Comparison of ENCODE assay signal across 8 cellular contexts in genomic region chr4:67545996-67546356, GRCh38. TPM values are rescaled to one million over a fixed set of nuclear protein-coding genes. Genes with fewer than 3 reads are reported as not detected.
DNase-seq lines count a peak whose midpoint lies in the region; ATAC-seq and TF ChIP-seq lines count a peak whose summit lies in the region.

No MANE protein-coding gene starts in this region.

- no peak for DNase-seq in activated naive CD4-positive, alpha-beta T cell treated with anti-CD3 and anti-CD28 coated beads for 36 hours
- no peak for DNase-seq in activated naive CD4-positive, alpha-beta T cell treated with Interleukin-2 at 50 U/mL for 16 hours
- DNase-seq in immature natural killer cell (no peak), tibial artery (no peak)
- DNase-seq in effector CD4-positive, alpha-beta T cell: no peak

- peaks cover 0 to 36% (median 4%) of the 10 kb centered on the region in 4 donors for H3K4me1 ChIP-seq in tibial artery

- H3K4me3 ChIP-seq in tibial artery: peak overlapping the region; percentile 72 to 82

- H3K27me3 Mint-ChIP-seq in activated naive CD4-positive, alpha-beta T cell treated with anti-CD3 and anti-CD28 coated beads for 36 hours (ENCODE audit: low read depth): no peaks in the 10 kb centered on the region
- H3K27me3 Mint-ChIP-seq in immature natural killer cell (ENCODE audit: low read depth in 3 of 3): peaks cover 4 to 8% (median 6%) of the 10 kb centered on the region in 3 donors

- H3K36me3 Mint-ChIP-seq in activated naive CD4-positive, alpha-beta T cell treated with anti-CD3 and anti-CD28 coated beads for 36 hours (ENCODE audit: low read depth): peaks cover 25% of the 10 kb centered on the region
- H3K36me3 Mint-ChIP-seq in immature natural killer cell: peaks cover 0 to under 1% (median 0%) of the 10 kb centered on the region in 3 donors

- ATAC-seq in HG02870 (IDR thresholded peaks at IDR 0.05; ENCODE audit: unreplicated experiment) (no peak), HG02840 (IDR thresholded peaks at IDR 0.05; ENCODE audit: low FRiP score, unreplicated experiment) (no peak)

- intact Hi-C loops in activated naive CD4-positive, alpha-beta T cell treated with anti-CD3 and anti-CD28 coated beads for 36 hours (cut with micrococcal nuclease): loop anchor here (1.0 to 10.0 kb wide), 7 partner anchors 12 to 899 kb away; partner anchors contain the start of genes STAP1, TMPRSS11E, UBA6 and YTHDC1
- intact Hi-C loops in tibial artery (cut with DNase I; ENCODE audit: low total_unique reads): loop anchor here (2.0 kb wide), 1 partner anchor 155 kb away; the partner anchor contains the start of gene UBA6

- TF ChIP-seq CTCF in VCaP (conservative IDR thresholded peaks at IDR 0.05) (no peak), tibial artery (IDR thresholded peaks at IDR 0.05) (no peak)

- H3K27ac Mint-ChIP-seq in activated naive CD4-positive, alpha-beta T cell treated with anti-CD3 and anti-CD28 coated beads for 36 hours: no peak overlapping the region
- peak overlapping the region in 5 of 6 donors; percentile 10 to 100 (median 99) for H3K27ac Mint-ChIP-seq in immature natural killer cell

- no peaks in the 10 kb centered on the region for H3K9me3 Mint-ChIP-seq in activated naive CD4-positive, alpha-beta T cell treated with anti-CD3 and anti-CD28 coated beads for 36 hours
- no peaks in the 10 kb centered on the region for H3K9me3 Mint-ChIP-seq in immature natural killer cell

- CTCF ChIA-PET in activated naive CD4-positive, alpha-beta T cell treated with anti-CD3 and anti-CD28 coated beads for 36 hours (lab: Charles Lee): interaction anchor here (1.0 to 1.2 kb wide), 2 partner anchors 201 to 366 kb away, joined by 3 read pairs; no protein-coding TSS in a partner anchor

- no peaks in the 10 kb centered on the region for H3K27me3 ChIP-seq in tibial artery

- peak overlapping the region; percentile 96 for H3K4me3 Mint-ChIP-seq in activated naive CD4-positive, alpha-beta T cell treated with anti-CD3 and anti-CD28 coated beads for 36 hours
- H3K4me3 Mint-ChIP-seq in immature natural killer cell: peak overlapping the region; percentile 95 to 99 (median 98)

- peaks cover 40% of the 10 kb centered on the region for H3K4me1 Mint-ChIP-seq in activated naive CD4-positive, alpha-beta T cell treated with anti-CD3 and anti-CD28 coated beads for 36 hours (ENCODE audit: low read depth)
- peaks cover 29 to 44% of the 10 kb centered on the region in 2 donors for H3K4me1 Mint-ChIP-seq in immature natural killer cell

- H3K36me3 ChIP-seq in tibial artery: no peaks in the 10 kb centered on the region

- H3K27ac ChIP-seq in VCaP: peak overlapping the region; percentile 82
- H3K27ac ChIP-seq in tibial artery: peak overlapping the region; percentile 78 to 95

- H3K9me3 ChIP-seq in tibial artery: no peaks in the 10 kb centered on the region

RNA-seq across cellular contexts. Expression of gene CENPC, which starts 0.7 kb away (rescaled TPM):
- 10 to 100 TPM; 46.0 to 51.7 TPM for total RNA-seq in activated naive CD4-positive, alpha-beta T cell treated with anti-CD3 and anti-CD28 coated beads for 36 hours
- 10 to 100 TPM in 2 of 3 donors, 1 to 10 TPM in 1; 6.6 to 21.9 (median 14.2) TPM for polyA plus RNA-seq in immature natural killer cell

RNA-seq across cellular contexts. Expression of gene STAP1, which starts 12.6 kb away (rescaled TPM):
- total RNA-seq in activated naive CD4-positive, alpha-beta T cell treated with anti-CD3 and anti-CD28 coated beads for 36 hours: 10 to 100 TPM; 18.9 to 22.1 TPM
- polyA plus RNA-seq in immature natural killer cell: 10 to 100 TPM; 11.4 to 20.8 (median 19.1) TPM
